In genomic region chr3:13414040-13414729, GRCh38 we compare ENCODE assay signal across 8 cellular contexts. TPM values are rescaled to one million over a fixed set of nuclear protein-coding genes. Genes with fewer than 3 reads are reported as not detected.
DNase-seq lines count a peak whose midpoint lies in the region; ATAC-seq and TF ChIP-seq lines count a peak whose summit lies in the region.

No MANE protein-coding gene starts in this region.

- POLR2A ChIA-PET in RWPE1 (lab: Yijun Ruan, JAX; ENCODE audit: low non-redundant PET) = no interaction called here

- DNase-seq in Calu3 = peak; percentile 14
- DNase-seq in activated CD4-positive, alpha-beta T cell treated with anti-CD3 and anti-CD28 coated beads for 1 hour = peak; percentile 43
- peak; percentile 72 to 78 (median 73) for DNase-seq in effector memory CD8-positive, alpha-beta T cell
- peak; percentile 60 for DNase-seq in stimulated activated CD4-positive, alpha-beta T cell treated with anti-CD3 and anti-CD28 coated beads, Interleukin-4, amount 100 ng/mL, for 1 hour
- DNase-seq in NCI-H2029 (lab: John Stamatoyannopoulos, UW) = no peak
- no peak for DNase-seq in RWPE1 (ENCODE audit: low spot score)

- H3K27ac Mint-ChIP-seq in Calu3 (ENCODE audit: unreplicated experiment) = no peak overlapping the region
- H3K27ac Mint-ChIP-seq in effector memory CD8-positive, alpha-beta T cell = peak overlapping the region; percentile 94 to 96

- H3K9me3 Mint-ChIP-seq in Calu3 (ENCODE audit: low read depth, unreplicated experiment) = no peaks in the 10 kb centered on the region
- no peaks in the 10 kb centered on the region for H3K9me3 Mint-ChIP-seq in effector memory CD8-positive, alpha-beta T cell

- no peaks in the 10 kb centered on the region for H3K27me3 Mint-ChIP-seq in Calu3 (ENCODE audit: unreplicated experiment)
- no peaks in the 10 kb centered on the region for H3K27me3 Mint-ChIP-seq in effector memory CD8-positive, alpha-beta T cell

- H3K36me3 Mint-ChIP-seq in Calu3 (ENCODE audit: insufficient read depth, unreplicated experiment) = peaks cover 10% of the 10 kb centered on the region
- H3K36me3 Mint-ChIP-seq in effector memory CD8-positive, alpha-beta T cell (ENCODE audit: insufficient read depth) = peaks cover 34% of the 10 kb centered on the region

- intact Hi-C loops in Calu3 (cut with micrococcal nuclease; ENCODE audit: unreplicated experiment) = no loop called here

- no peak for TF ChIP-seq CTCF in Calu3 (IDR thresholded peaks at IDR 0.05; ENCODE audit: unreplicated experiment)
- no peak for TF ChIP-seq CTCF in RWPE1 (conservative IDR thresholded peaks at IDR 0.05; ENCODE audit: low read depth)

- no peak overlapping the region for H3K4me3 Mint-ChIP-seq in Calu3 (ENCODE audit: low read depth, unreplicated experiment)
- peak overlapping the region; percentile 77 to 98 for H3K4me3 Mint-ChIP-seq in effector memory CD8-positive, alpha-beta T cell

- BruUV-seq in Calu3 (replicated peaks; lab: Mats Ljungman, UMichigan) = no TSS peak

- H3K4me1 Mint-ChIP-seq in Calu3 (ENCODE audit: low read depth, unreplicated experiment) = peaks cover 25% of the 10 kb centered on the region
- peaks cover 54 to 56% of the 10 kb centered on the region in 2 donors for H3K4me1 Mint-ChIP-seq in effector memory CD8-positive, alpha-beta T cell (ENCODE audit: low read depth in 2 of 2)

- no peak overlapping the region for H3K27ac ChIP-seq in RWPE1

- ATAC-seq in GM21367 (IDR thresholded peaks at IDR 0.05; ENCODE audit: unreplicated experiment) (peak; percentile 85), HG03571 (IDR thresholded peaks at IDR 0.05; ENCODE audit: unreplicated experiment) (peak; percentile 94)
- peak; percentile 90 for ATAC-seq in effector memory CD8-positive, alpha-beta T cell (replicated peaks)

- CTCF ChIA-PET in Calu3 (lab: Charles Lee) = no interaction called here
- CTCF ChIA-PET in RWPE1 (lab: Yijun Ruan, JAX) = no interaction called here

RNA-seq across cellular contexts. Expression of gene NUP210, which starts 5.9 kb away (rescaled TPM):
- total RNA-seq in Calu3 (2022) = 59.8 and 76.9 TPM in 2 replicates

Comparison
In these comparisons a context has a peak if more than half of its experiments do, and no peak if none do; other contexts are left out.
1. DNase-seq: peak in Calu3 (single experiment), activated CD4-positive, alpha-beta T cell treated with anti-CD3 and anti-CD28 coated beads for 1 hour (single experiment), effector memory CD8-positive, alpha-beta T cell (3 of 3) and stimulated activated CD4-positive, alpha-beta T cell treated with anti-CD3 and anti-CD28 coated beads, Interleukin-4, amount 100 ng/mL, for 1 hour (single experiment); none in NCI-H2029 (single experiment) and RWPE1 (single experiment).
2. Peak in every context shown above with its lines, with median percentiles within 50 percentile points of each other: ATAC-seq.